14 cellular contexts compared by ENCODE assay signal in the genomic region with DNA sequence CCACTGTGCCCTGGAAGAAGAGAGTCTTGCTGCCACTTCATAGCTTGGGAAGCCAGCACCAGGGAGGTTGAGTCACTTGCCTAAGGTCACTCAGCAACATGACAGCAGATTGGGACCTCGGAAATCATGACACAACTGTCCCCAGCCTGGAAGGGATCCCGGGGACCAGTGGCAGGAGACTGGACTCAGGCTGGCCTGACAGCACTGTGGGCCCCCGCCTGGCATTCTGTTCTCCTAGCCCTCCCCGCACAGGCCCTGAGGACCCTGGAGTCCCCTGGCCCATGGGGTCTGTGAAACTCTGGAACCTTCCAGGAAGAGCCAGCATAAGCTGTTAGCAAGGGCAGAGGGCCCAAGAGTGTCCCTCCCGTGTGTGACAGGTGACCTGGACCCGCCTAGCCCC.
A peak's percentile ranks its signal among the peaks of the same experiment; 100 is the strongest.
DNase-seq lines count a peak whose midpoint lies in the region; ATAC-seq and TF ChIP-seq lines count a peak whose summit lies in the region.
"Had no signal": no experiment of that assay in that cellular context is flagged by ENCODE, and none has a peak within 500 bp of the region (broad histone marks: within the 10 kb centered on the region; RNA-seq: fewer than 3 reads in every experiment).

No MANE protein-coding gene starts in this region.

- CTCF ChIA-PET in AG04450 (lab: Charles Lee), result interaction anchor here (1.2 to 1.7 kb wide), 4 partner anchors 9 to 257 kb away, joined by 3 to 9 read pairs (median 6); no protein-coding TSS in a partner anchor

- H3K27me3 ChIP-seq in AG04450 (ENCODE audit: control insufficient read depth, insufficient read depth, low read length) (no peaks in the 10 kb centered on the region), SJCRH30 (no peaks in the 10 kb centered on the region), right cardiac atrium (ENCODE audit: control insufficient read depth, insufficient read depth) (no peaks in the 10 kb centered on the region), gastrocnemius medialis (peaks cover 2 to 19% (median 3%) of the 10 kb centered on the region in 3 donors)

- no peaks in the 10 kb centered on the region for H3K4me1 Mint-ChIP-seq in activated T-helper 17 cell treated with anti-CD3 and anti-CD28 coated beads, Interleukin-2, amount 50 U/mL, for 72 hours

- no peak overlapping the region for H3K27ac Mint-ChIP-seq in activated T-helper 17 cell treated with anti-CD3 and anti-CD28 coated beads, Interleukin-2, amount 50 U/mL, for 72 hours
- H3K27ac Mint-ChIP-seq: H9 had no signal

- TF ChIP-seq CTCF in AG04450 (IDR thresholded peaks at IDR 0.05; ENCODE audit: low read depth, low read length) (no peak), gastrocnemius medialis (IDR thresholded peaks at IDR 0.05 in 4 of 5, conservative IDR thresholded peaks at IDR 0.05 in 1 of 5) (no peak)

- DNase-seq in AG04450 (ENCODE audit: low read depth, low spot score), result no peak
- DNase-seq in SJCRH30, result no peak
- peak in 2 of 3 donors; percentile 61 to 62 for DNase-seq in right cardiac atrium
- DNase-seq in gastrocnemius medialis, result no peak
- no peak for DNase-seq in posterior cingulate gyrus
- DNase-seq in CD1c-positive myeloid dendritic cell (ENCODE audit: extremely low spot score), result no peak
- DNase-seq: activated gamma-delta T cell treated with Interleukin-2 at 50 U/mL for 16 hours; effector memory CD4-positive, alpha-beta T cell; foreskin melanocyte; H9 had no signal

- no peaks in the 10 kb centered on the region for H3K27me3 Mint-ChIP-seq in activated T-helper 17 cell treated with anti-CD3 and anti-CD28 coated beads, Interleukin-2, amount 50 U/mL, for 72 hours

- H3K36me3 Mint-ChIP-seq in activated T-helper 17 cell treated with anti-CD3 and anti-CD28 coated beads, Interleukin-2, amount 50 U/mL, for 72 hours (ENCODE audit: low read depth), result no peaks in the 10 kb centered on the region

- no peak overlapping the region for H3K4me3 ChIP-seq in AG04450 (ENCODE audit: low read depth, low read length)
- H3K4me3 ChIP-seq in SJCRH30, result no peak overlapping the region
- no peak overlapping the region for H3K4me3 ChIP-seq in right cardiac atrium (ENCODE audit: low read length)
- H3K4me3 ChIP-seq in gastrocnemius medialis, result no peak overlapping the region
- H3K4me3 ChIP-seq: K562, psoas muscle had no signal

- peaks cover 19% of the 10 kb centered on the region for H3K4me1 ChIP-seq in SJCRH30
- peaks cover 4% of the 10 kb centered on the region for H3K4me1 ChIP-seq in right cardiac atrium (ENCODE audit: control insufficient read depth, insufficient read depth, low read length)
- peaks cover 0 to 21% of the 10 kb centered on the region in 2 donors for H3K4me1 ChIP-seq in gastrocnemius medialis
- H3K4me1 ChIP-seq: psoas muscle had no signal

- intact Hi-C loops in right cardiac atrium (cut with DNase I), result no loop called here
- intact Hi-C loops in gastrocnemius medialis (cut with DNase I; ENCODE audit: low total_unique reads), result no loop called here
- intact Hi-C loops in posterior cingulate gyrus (cut with DNase I), result no loop called here

- H3K4me3 Mint-ChIP-seq in activated T-helper 17 cell treated with anti-CD3 and anti-CD28 coated beads, Interleukin-2, amount 50 U/mL, for 72 hours, result no peak overlapping the region

- in situ Hi-C loops in gastrocnemius medialis (cut with MboI; ENCODE audit: low sequenced_read_pairs in 4 of 4), result no loop called here

- ATAC-seq in right cardiac atrium (no peak), gastrocnemius medialis (no peak), GM21825 (IDR thresholded peaks at IDR 0.05; ENCODE audit: unreplicated experiment) (no peak)
- ATAC-seq in activated T-helper 17 cell treated with anti-CD3 and anti-CD28 coated beads, Interleukin-2, amount 50 U/mL, for 72 hours (replicated peaks), result no peak
- ATAC-seq: K562 had no signal

- no peak for TF ChIP-seq POLR2A in gastrocnemius medialis (IDR thresholded peaks at IDR 0.05)

- H3K9me3 ChIP-seq in AG04450 (ENCODE audit: control insufficient read depth, insufficient read depth, low read length) (no peaks in the 10 kb centered on the region; the same call in 1 of the 2 replicates), SJCRH30 (replicated peaks) (no peaks in the 10 kb centered on the region), right cardiac atrium (ENCODE audit: control insufficient read depth, low read length) (no peaks in the 10 kb centered on the region), gastrocnemius medialis (no peaks in the 10 kb centered on the region)
- H3K9me3 ChIP-seq: psoas muscle had no signal

- H3K36me3 ChIP-seq in SJCRH30 (0 out of 2 replicates have a peak, but pooled peaks cover 2% of the 10 kb centered on the region), gastrocnemius medialis (no peaks in the 10 kb centered on the region)

- POLR2A ChIA-PET in AG04450 (lab: Yijun Ruan, JAX), result no interaction called here

- 68% methylated on average over 6 of the region's 6 CpGs for WGBS in right cardiac atrium

- H3K27ac ChIP-seq in AG04450 (ENCODE audit: low read depth, low read length) (peak overlapping the region; percentile 77), SJCRH30 (peak overlapping the region; percentile 71; the same call in 1 of the 2 replicates), right cardiac atrium (ENCODE audit: low read length) (peak overlapping the region; percentile 30), gastrocnemius medialis (peak overlapping the region; percentile 2 to 63 (median 43))

- no peaks in the 10 kb centered on the region for H3K9me3 Mint-ChIP-seq in activated T-helper 17 cell treated with anti-CD3 and anti-CD28 coated beads, Interleukin-2, amount 50 U/mL, for 72 hours

Comparison
In these comparisons a context has a peak if more than half of its experiments do, and no peak if none do; other contexts are left out.
1. DNase-seq: peak in right cardiac atrium (2 of 3); none in AG04450 (single experiment), SJCRH30 (0 of 2), gastrocnemius medialis (0 of 2), posterior cingulate gyrus (0 of 10) and CD1c-positive myeloid dendritic cell (single experiment).
2. Peak in every context shown above with its lines, with median percentiles within 50 percentile points of each other: H3K27ac ChIP-seq.